Comparison of ENCODE assay signal across 25 cellular contexts in genomic region chrX:1071351-1071750, GRCh38.
"Had no signal": no experiment of that assay in that cellular context is flagged by ENCODE, and none has a peak within 500 bp of the region (broad histone marks: within the 10 kb centered on the region; RNA-seq: fewer than 3 reads in every experiment).

No MANE protein-coding gene starts in this region.

- H3K4me1 Mint-ChIP-seq: immature natural killer cell had no signal

- DNase-seq: colonic mucosa; cortex of kidney; effector CD8-positive, alpha-beta T cell; effector memory CD8-positive, alpha-beta T cell; endodermal cell; esophagus squamous epithelium; foreskin fibroblast; foreskin melanocyte; gastrocnemius medialis; heart left ventricle; hypothalamus; immature natural killer cell; islet precursor cell; kidney; kidney glomerular epithelial cell; left colon; left ventricle myocardium superior; lower lobe of right lung; mesenchymal stem cell; midbrain had no signal

- H3K9me3 ChIP-seq: colonic mucosa, gastrocnemius medialis had no signal

- H3K27ac Mint-ChIP-seq: dendritic cell treated with granulocyte-macrophage colony-stimulating factor and Interleukin-4, amounts not matched to agents 40 ng/mL and 50 ng/mL, for 4 days; effector memory CD8-positive, alpha-beta T cell; endodermal cell had no signal

- H3K4me1 ChIP-seq: colonic mucosa, esophagus squamous epithelium, gastrocnemius medialis, heart left ventricle, lower lobe of right lung had no signal

- H3K36me3 ChIP-seq: colonic mucosa, esophagus squamous epithelium, gastrocnemius medialis, heart left ventricle, lower lobe of right lung had no signal

- H3K27me3 ChIP-seq: colonic mucosa, esophagus squamous epithelium, gastrocnemius medialis, heart left ventricle, hepatocyte had no signal

- H3K4me3 ChIP-seq: colonic mucosa, esophagus squamous epithelium, gastrocnemius medialis, heart left ventricle, hepatocyte, lower lobe of right lung had no signal

- H3K4me3 Mint-ChIP-seq: dendritic cell treated with granulocyte-macrophage colony-stimulating factor and Interleukin-4, amounts not matched to agents 40 ng/mL and 50 ng/mL, for 4 days; effector memory CD8-positive, alpha-beta T cell; endodermal cell; immature natural killer cell had no signal

- ATAC-seq: effector memory CD8-positive, alpha-beta T cell; esophagus mucosa; gastrocnemius medialis; heart left ventricle; left colon; left lobe of liver; left ventricle myocardium superior; lower lobe of right lung had no signal

- H3K27me3 Mint-ChIP-seq: effector memory CD8-positive, alpha-beta T cell had no signal

- H3K27ac ChIP-seq: colonic mucosa, epithelial cell of prostate, esophagus squamous epithelium, gastrocnemius medialis, heart left ventricle, hepatocyte, lower lobe of right lung had no signal

- H2AFZ ChIP-seq: hepatocyte had no signal

- H3K4me2 ChIP-seq: hepatocyte had no signal

- H3K79me2 ChIP-seq: hepatocyte had no signal
